In the genomic region with DNA sequence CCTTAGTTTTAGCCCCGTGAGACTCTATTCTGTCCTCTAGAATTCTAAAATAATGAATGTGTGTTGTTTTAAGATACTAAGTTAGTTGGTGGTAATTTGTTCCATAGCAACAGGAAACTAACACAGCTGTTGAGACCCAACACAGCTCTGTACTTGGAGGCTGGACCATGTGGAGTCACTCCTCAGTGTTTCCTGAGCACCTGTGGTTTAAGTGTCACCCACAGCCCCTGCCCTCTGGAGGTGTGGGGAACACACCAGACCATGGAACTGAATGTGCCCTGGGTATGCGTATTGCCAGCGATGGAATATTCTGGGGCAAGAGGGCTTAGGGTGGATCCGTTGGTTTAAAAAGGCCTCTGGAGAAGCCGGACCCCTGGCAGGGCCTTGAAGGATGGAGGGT, we compare ENCODE assay signal across 1 cellular context.
TF ChIP-seq lines count a peak whose summit lies in the region.

No MANE protein-coding gene starts in this region.

TF ChIP-seq in SK-N-SH treated with all-trans-retinoic acid at 6 μM for 48 hours, 23 proteins besides CTCF, POLR2A, EP300 and RAD21 (continued from another document):
- TF ChIP-seq, protein P1, sequence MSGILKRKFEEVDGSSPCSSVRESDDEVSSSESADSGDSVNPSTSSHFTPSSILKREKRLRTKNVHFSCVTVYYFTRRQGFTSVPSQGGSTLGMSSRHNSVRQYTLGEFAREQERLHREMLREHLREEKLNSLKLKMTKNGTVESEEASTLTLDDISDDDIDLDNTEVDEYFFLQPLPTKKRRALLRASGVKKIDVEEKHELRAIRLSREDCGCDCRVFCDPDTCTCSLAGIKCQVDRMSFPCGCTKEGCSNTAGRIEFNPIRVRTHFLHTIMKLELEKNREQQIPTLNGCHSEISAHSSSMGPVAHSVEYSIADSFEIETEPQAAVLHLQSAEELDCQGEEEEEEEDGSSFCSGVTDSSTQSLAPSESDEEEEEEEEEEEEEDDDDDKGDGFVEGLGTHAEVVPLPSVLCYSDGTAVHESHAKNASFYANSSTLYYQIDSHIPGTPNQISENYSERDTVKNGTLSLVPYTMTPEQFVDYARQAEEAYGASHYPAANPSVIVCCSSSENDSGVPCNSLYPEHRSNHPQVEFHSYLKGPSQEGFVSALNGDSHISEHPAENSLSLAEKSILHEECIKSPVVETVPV (CRISPR knock-in tag; IDR thresholded peaks at IDR 0.05), result no peak
- TF ChIP-seq, protein P2, sequence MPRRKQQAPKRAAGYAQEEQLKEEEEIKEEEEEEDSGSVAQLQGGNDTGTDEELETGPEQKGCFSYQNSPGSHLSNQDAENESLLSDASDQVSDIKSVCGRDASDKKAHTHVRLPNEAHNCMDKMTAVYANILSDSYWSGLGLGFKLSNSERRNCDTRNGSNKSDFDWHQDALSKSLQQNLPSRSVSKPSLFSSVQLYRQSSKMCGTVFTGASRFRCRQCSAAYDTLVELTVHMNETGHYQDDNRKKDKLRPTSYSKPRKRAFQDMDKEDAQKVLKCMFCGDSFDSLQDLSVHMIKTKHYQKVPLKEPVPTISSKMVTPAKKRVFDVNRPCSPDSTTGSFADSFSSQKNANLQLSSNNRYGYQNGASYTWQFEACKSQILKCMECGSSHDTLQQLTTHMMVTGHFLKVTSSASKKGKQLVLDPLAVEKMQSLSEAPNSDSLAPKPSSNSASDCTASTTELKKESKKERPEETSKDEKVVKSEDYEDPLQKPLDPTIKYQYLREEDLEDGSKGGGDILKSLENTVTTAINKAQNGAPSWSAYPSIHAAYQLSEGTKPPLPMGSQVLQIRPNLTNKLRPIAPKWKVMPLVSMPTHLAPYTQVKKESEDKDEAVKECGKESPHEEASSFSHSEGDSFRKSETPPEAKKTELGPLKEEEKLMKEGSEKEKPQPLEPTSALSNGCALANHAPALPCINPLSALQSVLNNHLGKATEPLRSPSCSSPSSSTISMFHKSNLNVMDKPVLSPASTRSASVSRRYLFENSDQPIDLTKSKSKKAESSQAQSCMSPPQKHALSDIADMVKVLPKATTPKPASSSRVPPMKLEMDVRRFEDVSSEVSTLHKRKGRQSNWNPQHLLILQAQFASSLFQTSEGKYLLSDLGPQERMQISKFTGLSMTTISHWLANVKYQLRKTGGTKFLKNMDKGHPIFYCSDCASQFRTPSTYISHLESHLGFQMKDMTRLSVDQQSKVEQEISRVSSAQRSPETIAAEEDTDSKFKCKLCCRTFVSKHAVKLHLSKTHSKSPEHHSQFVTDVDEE (CRISPR knock-in tag; IDR thresholded peaks at IDR 0.05), result no peak
- TF ChIP-seq OSR1 (CRISPR knock-in tag; IDR thresholded peaks at IDR 0.05) (no peak), BACH2 (CRISPR knock-in tag; IDR thresholded peaks at IDR 0.05; ENCODE audit: borderline replicate concordance) (no peak)
- TF ChIP-seq, protein P3, sequence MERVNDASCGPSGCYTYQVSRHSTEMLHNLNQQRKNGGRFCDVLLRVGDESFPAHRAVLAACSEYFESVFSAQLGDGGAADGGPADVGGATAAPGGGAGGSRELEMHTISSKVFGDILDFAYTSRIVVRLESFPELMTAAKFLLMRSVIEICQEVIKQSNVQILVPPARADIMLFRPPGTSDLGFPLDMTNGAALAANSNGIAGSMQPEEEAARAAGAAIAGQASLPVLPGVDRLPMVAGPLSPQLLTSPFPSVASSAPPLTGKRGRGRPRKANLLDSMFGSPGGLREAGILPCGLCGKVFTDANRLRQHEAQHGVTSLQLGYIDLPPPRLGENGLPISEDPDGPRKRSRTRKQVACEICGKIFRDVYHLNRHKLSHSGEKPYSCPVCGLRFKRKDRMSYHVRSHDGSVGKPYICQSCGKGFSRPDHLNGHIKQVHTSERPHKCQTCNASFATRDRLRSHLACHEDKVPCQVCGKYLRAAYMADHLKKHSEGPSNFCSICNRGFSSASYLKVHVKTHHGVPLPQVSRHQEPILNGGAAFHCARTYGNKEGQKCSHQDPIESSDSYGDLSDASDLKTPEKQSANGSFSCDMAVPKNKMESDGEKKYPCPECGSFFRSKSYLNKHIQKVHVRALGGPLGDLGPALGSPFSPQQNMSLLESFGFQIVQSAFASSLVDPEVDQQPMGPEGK (CRISPR knock-in tag; IDR thresholded peaks at IDR 0.05; ENCODE audit: borderline replicate concordance), result no peak
